ENCODE assay signal across 1 cellular context in the genomic region with DNA sequence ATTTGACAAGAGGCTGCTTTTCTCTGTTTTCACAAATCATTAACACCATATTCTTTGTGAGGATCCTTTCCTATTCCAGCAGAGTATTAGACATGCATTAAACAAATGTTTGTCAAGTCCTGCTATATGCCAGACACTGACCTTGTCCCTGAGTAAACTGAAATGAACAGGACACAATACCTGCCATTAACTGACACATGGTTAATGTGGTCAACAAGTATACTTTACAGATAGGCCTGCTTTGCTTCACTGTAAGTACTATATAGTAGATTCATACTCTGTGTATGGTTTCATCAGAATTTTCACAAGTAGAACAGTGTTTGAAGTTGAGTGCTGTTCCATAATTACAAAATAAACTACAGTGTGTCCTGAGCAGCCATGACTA.
TF ChIP-seq lines count a peak whose summit lies in the region.

No MANE protein-coding gene starts in this region.

TF ChIP-seq in HepG2, 621 proteins besides CTCF, POLR2A, EP300 and RAD21 (continued from another document and continues in another):
- TF ChIP-seq ZNF142 (CRISPR knock-in tag; IDR thresholded peaks at IDR 0.05) (no peak), CREB3 (CRISPR knock-in tag; IDR thresholded peaks at IDR 0.05) (no peak), GATA4 (IDR thresholded peaks at IDR 0.05; ENCODE audit: borderline replicate concordance, low read depth) (no peak), HNRNPUL1 (IDR thresholded peaks at IDR 0.05; ENCODE audit: low read depth, low read length) (no peak), MLX (CRISPR knock-in tag; IDR thresholded peaks at IDR 0.05) (no peak), IRF2 (CRISPR knock-in tag; IDR thresholded peaks at IDR 0.05) (0 out of 2 replicates have a peak, but pooled peaks have one; percentile 33), SNAI1 (CRISPR knock-in tag; IDR thresholded peaks at IDR 0.05; ENCODE audit: borderline replicate concordance) (no peak), ZIK1 (CRISPR knock-in tag; IDR thresholded peaks at IDR 0.05; ENCODE audit: borderline replicate concordance, low read depth) (no peak), FOXP1 (IDR thresholded peaks at IDR 0.05) (0 out of 2 replicates have a peak, but pooled peaks have one; percentile 61), FOXP1 (CRISPR knock-in tag; IDR thresholded peaks at IDR 0.05) (peak; percentile 86), U2AF1 (optimal IDR thresholded peaks at IDR 0.05; ENCODE audit: low read depth, low read length) (no peak), ZNF615 (CRISPR knock-in tag; IDR thresholded peaks at IDR 0.05; ENCODE audit: borderline replicate concordance) (no peak), GABPA (IDR thresholded peaks at IDR 0.05; ENCODE audit: low read depth, low read length) (no peak), GABPA (CRISPR knock-in tag; IDR thresholded peaks at IDR 0.05; ENCODE audit: low read depth) (no peak), NFYB (CRISPR knock-in tag; IDR thresholded peaks at IDR 0.05) (no peak), HNRNPLL (IDR thresholded peaks at IDR 0.05; ENCODE audit: low read depth, low read length, poor library complexity, severe bottlenecking) (no peak), ZNF121 (CRISPR knock-in tag; IDR thresholded peaks at IDR 0.05) (no peak), PHF21A (CRISPR knock-in tag; IDR thresholded peaks at IDR 0.05) (no peak), KLF11 (CRISPR knock-in tag; IDR thresholded peaks at IDR 0.05) (peak; percentile 75; the same call in 1 of the 2 replicates)
- TF ChIP-seq, protein P1, sequence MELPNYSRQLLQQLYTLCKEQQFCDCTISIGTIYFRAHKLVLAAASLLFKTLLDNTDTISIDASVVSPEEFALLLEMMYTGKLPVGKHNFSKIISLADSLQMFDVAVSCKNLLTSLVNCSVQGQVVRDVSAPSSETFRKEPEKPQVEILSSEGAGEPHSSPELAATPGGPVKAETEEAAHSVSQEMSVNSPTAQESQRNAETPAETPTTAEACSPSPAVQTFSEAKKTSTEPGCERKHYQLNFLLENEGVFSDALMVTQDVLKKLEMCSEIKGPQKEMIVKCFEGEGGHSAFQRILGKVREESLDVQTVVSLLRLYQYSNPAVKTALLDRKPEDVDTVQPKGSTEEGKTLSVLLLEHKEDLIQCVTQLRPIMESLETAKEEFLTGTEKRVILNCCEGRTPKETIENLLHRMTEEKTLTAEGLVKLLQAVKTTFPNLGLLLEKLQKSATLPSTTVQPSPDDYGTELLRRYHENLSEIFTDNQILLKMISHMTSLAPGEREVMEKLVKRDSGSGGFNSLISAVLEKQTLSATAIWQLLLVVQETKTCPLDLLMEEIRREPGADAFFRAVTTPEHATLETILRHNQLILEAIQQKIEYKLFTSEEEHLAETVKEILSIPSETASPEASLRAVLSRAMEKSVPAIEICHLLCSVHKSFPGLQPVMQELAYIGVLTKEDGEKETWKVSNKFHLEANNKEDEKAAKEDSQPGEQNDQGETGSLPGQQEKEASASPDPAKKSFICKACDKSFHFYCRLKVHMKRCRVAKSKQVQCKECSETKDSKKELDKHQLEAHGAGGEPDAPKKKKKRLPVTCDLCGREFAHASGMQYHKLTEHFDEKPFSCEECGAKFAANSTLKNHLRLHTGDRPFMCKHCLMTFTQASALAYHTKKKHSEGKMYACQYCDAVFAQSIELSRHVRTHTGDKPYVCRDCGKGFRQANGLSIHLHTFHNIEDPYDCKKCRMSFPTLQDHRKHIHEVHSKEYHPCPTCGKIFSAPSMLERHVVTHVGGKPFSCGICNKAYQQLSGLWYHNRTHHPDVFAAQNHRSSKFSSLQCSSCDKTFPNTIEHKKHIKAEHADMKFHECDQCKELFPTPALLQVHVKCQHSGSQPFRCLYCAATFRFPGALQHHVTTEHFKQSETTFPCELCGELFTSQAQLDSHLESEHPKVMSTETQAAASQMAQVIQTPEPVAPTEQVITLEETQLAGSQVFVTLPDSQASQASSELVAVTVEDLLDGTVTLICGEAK (IDR thresholded peaks at IDR 0.05): no peak
- TF ChIP-seq, protein P1 (CRISPR knock-in tag; IDR thresholded peaks at IDR 0.05): no peak
- TF ChIP-seq, protein P2, sequence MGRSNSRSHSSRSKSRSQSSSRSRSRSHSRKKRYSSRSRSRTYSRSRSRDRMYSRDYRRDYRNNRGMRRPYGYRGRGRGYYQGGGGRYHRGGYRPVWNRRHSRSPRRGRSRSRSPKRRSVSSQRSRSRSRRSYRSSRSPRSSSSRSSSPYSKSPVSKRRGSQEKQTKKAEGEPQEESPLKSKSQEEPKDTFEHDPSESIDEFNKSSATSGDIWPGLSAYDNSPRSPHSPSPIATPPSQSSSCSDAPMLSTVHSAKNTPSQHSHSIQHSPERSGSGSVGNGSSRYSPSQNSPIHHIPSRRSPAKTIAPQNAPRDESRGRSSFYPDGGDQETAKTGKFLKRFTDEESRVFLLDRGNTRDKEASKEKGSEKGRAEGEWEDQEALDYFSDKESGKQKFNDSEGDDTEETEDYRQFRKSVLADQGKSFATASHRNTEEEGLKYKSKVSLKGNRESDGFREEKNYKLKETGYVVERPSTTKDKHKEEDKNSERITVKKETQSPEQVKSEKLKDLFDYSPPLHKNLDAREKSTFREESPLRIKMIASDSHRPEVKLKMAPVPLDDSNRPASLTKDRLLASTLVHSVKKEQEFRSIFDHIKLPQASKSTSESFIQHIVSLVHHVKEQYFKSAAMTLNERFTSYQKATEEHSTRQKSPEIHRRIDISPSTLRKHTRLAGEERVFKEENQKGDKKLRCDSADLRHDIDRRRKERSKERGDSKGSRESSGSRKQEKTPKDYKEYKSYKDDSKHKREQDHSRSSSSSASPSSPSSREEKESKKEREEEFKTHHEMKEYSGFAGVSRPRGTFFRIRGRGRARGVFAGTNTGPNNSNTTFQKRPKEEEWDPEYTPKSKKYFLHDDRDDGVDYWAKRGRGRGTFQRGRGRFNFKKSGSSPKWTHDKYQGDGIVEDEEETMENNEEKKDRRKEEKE (IDR thresholded peaks at IDR 0.05): no peak
- TF ChIP-seq, protein P3, sequence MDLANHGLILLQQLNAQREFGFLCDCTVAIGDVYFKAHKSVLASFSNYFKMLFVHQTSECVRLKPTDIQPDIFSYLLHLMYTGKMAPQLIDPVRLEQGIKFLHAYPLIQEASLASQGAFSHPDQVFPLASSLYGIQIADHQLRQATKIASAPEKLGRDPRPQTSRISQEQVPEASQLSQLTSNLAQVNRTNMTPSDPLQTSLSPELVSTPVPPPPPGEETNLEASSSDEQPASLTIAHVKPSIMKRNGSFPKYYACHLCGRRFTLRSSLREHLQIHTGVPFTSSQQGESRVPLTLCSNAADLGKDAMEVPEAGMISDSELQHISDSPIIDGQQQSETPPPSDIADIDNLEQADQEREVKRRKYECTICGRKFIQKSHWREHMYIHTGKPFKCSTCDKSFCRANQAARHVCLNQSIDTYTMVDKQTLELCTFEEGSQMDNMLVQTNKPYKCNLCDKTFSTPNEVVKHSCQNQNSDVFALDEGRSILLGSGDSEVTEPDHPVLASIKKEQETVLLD (CRISPR knock-in tag; IDR thresholded peaks at IDR 0.05; ENCODE audit: low read depth): no peak
- TF ChIP-seq, protein P4, sequence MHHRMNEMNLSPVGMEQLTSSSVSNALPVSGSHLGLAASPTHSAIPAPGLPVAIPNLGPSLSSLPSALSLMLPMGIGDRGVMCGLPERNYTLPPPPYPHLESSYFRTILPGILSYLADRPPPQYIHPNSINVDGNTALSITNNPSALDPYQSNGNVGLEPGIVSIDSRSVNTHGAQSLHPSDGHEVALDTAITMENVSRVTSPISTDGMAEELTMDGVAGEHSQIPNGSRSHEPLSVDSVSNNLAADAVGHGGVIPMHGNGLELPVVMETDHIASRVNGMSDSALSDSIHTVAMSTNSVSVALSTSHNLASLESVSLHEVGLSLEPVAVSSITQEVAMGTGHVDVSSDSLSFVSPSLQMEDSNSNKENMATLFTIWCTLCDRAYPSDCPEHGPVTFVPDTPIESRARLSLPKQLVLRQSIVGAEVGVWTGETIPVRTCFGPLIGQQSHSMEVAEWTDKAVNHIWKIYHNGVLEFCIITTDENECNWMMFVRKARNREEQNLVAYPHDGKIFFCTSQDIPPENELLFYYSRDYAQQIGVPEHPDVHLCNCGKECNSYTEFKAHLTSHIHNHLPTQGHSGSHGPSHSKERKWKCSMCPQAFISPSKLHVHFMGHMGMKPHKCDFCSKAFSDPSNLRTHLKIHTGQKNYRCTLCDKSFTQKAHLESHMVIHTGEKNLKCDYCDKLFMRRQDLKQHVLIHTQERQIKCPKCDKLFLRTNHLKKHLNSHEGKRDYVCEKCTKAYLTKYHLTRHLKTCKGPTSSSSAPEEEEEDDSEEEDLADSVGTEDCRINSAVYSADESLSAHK (CRISPR knock-in tag; IDR thresholded peaks at IDR 0.05; ENCODE audit: borderline replicate concordance): no peak
- TF ChIP-seq, protein P5, sequence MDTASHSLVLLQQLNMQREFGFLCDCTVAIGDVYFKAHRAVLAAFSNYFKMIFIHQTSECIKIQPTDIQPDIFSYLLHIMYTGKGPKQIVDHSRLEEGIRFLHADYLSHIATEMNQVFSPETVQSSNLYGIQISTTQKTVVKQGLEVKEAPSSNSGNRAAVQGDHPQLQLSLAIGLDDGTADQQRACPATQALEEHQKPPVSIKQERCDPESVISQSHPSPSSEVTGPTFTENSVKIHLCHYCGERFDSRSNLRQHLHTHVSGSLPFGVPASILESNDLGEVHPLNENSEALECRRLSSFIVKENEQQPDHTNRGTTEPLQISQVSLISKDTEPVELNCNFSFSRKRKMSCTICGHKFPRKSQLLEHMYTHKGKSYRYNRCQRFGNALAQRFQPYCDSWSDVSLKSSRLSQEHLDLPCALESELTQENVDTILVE (CRISPR knock-in tag; IDR thresholded peaks at IDR 0.05): no peak
